Comparison of ENCODE assay signal across 14 cellular contexts in genomic region chr6:48388045-48388444, GRCh38.
A peak's percentile ranks its signal among the peaks of the same experiment; 100 is the strongest.
DNase-seq lines count a peak whose midpoint lies in the region; ATAC-seq and TF ChIP-seq lines count a peak whose summit lies in the region.
"Had no signal": no experiment of that assay in that cellular context is flagged by ENCODE, and none has a peak within 500 bp of the region (broad histone marks: within the 10 kb centered on the region; RNA-seq: fewer than 3 reads in every experiment).

No MANE protein-coding gene starts in this region.

- peak; percentile 58 for ATAC-seq in left colon

- intact Hi-C loops in left colon (cut with DNase I, micrococcal nuclease), result no loop called here
- intact Hi-C loops in dorsolateral prefrontal cortex (cut with DNase I), result no loop called here

- no peak for TF ChIP-seq CTCF in dorsolateral prefrontal cortex (IDR thresholded peaks at IDR 0.05 in 54 of 56, conservative IDR thresholded peaks at IDR 0.05 in 2 of 56; ENCODE audit: low read depth in 1 of 56, partially characterized antibody in 56 of 56)

- DNase-seq in DMS53 (lab: John Stamatoyannopoulos, UW) (peak; percentile 26), DMS53 treated with DMSO at 0.1 percent for 48 hours (lab: John Stamatoyannopoulos, UW; ENCODE audit: unreplicated experiment) (no peak), DMS153 treated with DMSO at 0.1 percent for 48 hours (lab: John Stamatoyannopoulos, UW; ENCODE audit: unreplicated experiment) (peak; percentile 20), NCI-H345 (lab: John Stamatoyannopoulos, UW) (peak; percentile 45), left colon (no peak), EL (no peak), NCI-H526 (lab: John Stamatoyannopoulos, UW) (no peak), dorsolateral prefrontal cortex (no peak)
- DNase-seq: AML-193, HCEC 1CT, HFFc6 had no signal

- H3K27ac ChIP-seq in dorsolateral prefrontal cortex, result no peak overlapping the region
- H3K27ac ChIP-seq: 22Rv1, BLaER1, HL-60 had no signal

- no peak overlapping the region for H3K4me3 ChIP-seq in dorsolateral prefrontal cortex
- H3K4me3 ChIP-seq: BLaER1 had no signal

- H3K27me3 ChIP-seq in dorsolateral prefrontal cortex, result no peaks in the 10 kb centered on the region
- H3K27me3 ChIP-seq: BLaER1 had no signal

Comparison
In these comparisons a context has a peak if more than half of its experiments do, and no peak if none do; other contexts are left out.
1. DNase-seq: peak in DMS53 (single experiment), DMS153 treated with DMSO at 0.1 percent for 48 hours (single experiment) and NCI-H345 (single experiment); none in DMS53 treated with DMSO at 0.1 percent for 48 hours (single experiment), left colon (0 of 2), EL (single experiment), NCI-H526 (0 of 2) and dorsolateral prefrontal cortex (0 of 10).